24 cellular contexts compared by ENCODE assay signal in the genomic region with DNA sequence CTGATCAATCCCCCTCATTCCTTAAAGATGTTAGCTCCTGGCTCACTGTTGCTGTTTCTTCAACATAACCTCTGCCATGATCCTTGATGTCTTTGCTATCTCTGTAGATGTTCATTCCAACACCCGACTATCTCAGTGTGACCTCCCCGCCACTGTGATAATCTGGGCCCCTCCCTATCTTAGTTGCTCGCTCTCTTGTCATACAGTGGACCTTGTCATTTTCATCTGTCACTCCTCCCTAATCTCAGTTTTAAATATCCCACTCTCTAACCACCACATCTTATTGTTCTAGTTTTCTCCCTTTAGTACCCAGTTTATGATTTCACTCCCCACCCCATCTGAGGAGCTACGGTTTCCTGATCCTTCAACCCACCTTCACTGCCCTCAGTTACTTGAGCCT.
A peak's percentile ranks its signal among the peaks of the same experiment; 100 is the strongest.
DNase-seq lines count a peak whose midpoint lies in the region; ATAC-seq, FAIRE-seq and TF ChIP-seq lines count a peak whose summit lies in the region.
"Had no signal": no experiment of that assay in that cellular context is flagged by ENCODE, and none has a peak within 500 bp of the region (broad histone marks: within the 10 kb centered on the region; RNA-seq: fewer than 3 reads in every experiment).

No MANE protein-coding gene starts in this region.

- no peaks in the 10 kb centered on the region for H4K20me1 ChIP-seq in K562 (replicated peaks; ENCODE audit: control insufficient read depth, insufficient read depth, low read length)
- no peaks in the 10 kb centered on the region for H4K20me1 ChIP-seq in osteoblast (ENCODE audit: insufficient read depth, low read length)
- H4K20me1 ChIP-seq: BLaER1 treated with 17β-estradiol and CSF1 and Interleukin-3, amounts not matched to agents 10 nM and 100 nM had no signal

- no peaks in the 10 kb centered on the region for H3K79me2 ChIP-seq in K562 (ENCODE audit: control insufficient read depth, insufficient read depth, low read length)
- no peaks in the 10 kb centered on the region for H3K79me2 ChIP-seq in osteoblast (ENCODE audit: insufficient read depth, low read length)

- FAIRE-seq in K562 (lab: Jason Lieb, UNC) = peak; percentile 23
- FAIRE-seq: A549, D721Med, GM12878 had no signal

- H3K4me2 ChIP-seq in K562 (ENCODE audit: insufficient read depth, low read length) (0 out of 2 replicates have a peak overlapping the region, but pooled peaks have one; percentile 10), osteoblast (ENCODE audit: insufficient read depth, low read length) (peak overlapping the region; percentile 7)
- H3K4me2 ChIP-seq: A549; BLaER1 treated with 17β-estradiol and CSF1 and Interleukin-3, amounts not matched to agents 10 nM and 100 nM; GM23338 had no signal

- no peak for TF ChIP-seq RAD21 in K562 (CRISPR knock-in tag; conservative IDR thresholded peaks at IDR 0.05 in 1 of 2, IDR thresholded peaks at IDR 0.05 in 1 of 2)

- in situ Hi-C loops in K562 (cut with MboI) = no loop called here

- H3K27me3 ChIP-seq in heart right ventricle (no peaks in the 10 kb centered on the region), SJSA1 (replicated peaks) (no peaks in the 10 kb centered on the region), K562 (ENCODE audit: control insufficient read depth in 2 of 2, insufficient read depth in 2 of 2, low read length in 2 of 2) (no peaks in the 10 kb centered on the region), osteoblast (ENCODE audit: insufficient read depth, low read length) (no peaks in the 10 kb centered on the region)
- H3K27me3 ChIP-seq: BE2C; BLaER1 treated with 17β-estradiol and CSF1 and Interleukin-3, amounts not matched to agents 10 nM and 100 nM had no signal

- peaks cover 0 to 3% (median 0%) of the 10 kb centered on the region in 9 donors for H3K36me3 ChIP-seq in heart right ventricle
- no peaks in the 10 kb centered on the region for H3K36me3 ChIP-seq in SJSA1
- no peaks in the 10 kb centered on the region for H3K36me3 ChIP-seq in K562 (ENCODE audit: control insufficient read depth, insufficient read depth, low read length)
- H3K36me3 ChIP-seq in osteoblast (ENCODE audit: insufficient read depth, low read length) = no peaks in the 10 kb centered on the region
- H3K36me3 ChIP-seq: BE2C; BLaER1 treated with 17β-estradiol and CSF1 and Interleukin-3, amounts not matched to agents 10 nM and 100 nM had no signal

- ATAC-seq in left cardiac atrium (peak; percentile 31 to 67), heart right ventricle (no peak), K562 (peak; percentile 63), HG02588 (IDR thresholded peaks at IDR 0.05; ENCODE audit: unreplicated experiment) (no peak), GM21367 (IDR thresholded peaks at IDR 0.05; ENCODE audit: unreplicated experiment) (no peak)
- ATAC-seq: A549, GM23338, HCT116 had no signal

- no peak for TF ChIP-seq CTCF in heart right ventricle (IDR thresholded peaks at IDR 0.05)
- no peak for TF ChIP-seq CTCF in K562 (IDR thresholded peaks at IDR 0.05 in 2 of 3, conservative IDR thresholded peaks at IDR 0.05 in 1 of 3; ENCODE audit: insufficient read depth in 2 of 3, low read depth in 1 of 3, low read length in 3 of 3)
- TF ChIP-seq CTCF in osteoblast (IDR thresholded peaks at IDR 0.05; ENCODE audit: extremely low read depth, low read depth, low read length) = no peak

- no peak overlapping the region for H3K9ac ChIP-seq in K562 (ENCODE audit: insufficient read depth in 1 of 2, low read depth in 2 of 2, low read length in 2 of 2)
- H3K9ac ChIP-seq: BLaER1 treated with 17β-estradiol and CSF1 and Interleukin-3, amounts not matched to agents 10 nM and 100 nM had no signal

- H3K9me3 ChIP-seq in heart right ventricle (no peaks in the 10 kb centered on the region), SJSA1 (replicated peaks) (no peaks in the 10 kb centered on the region), K562 (replicated peaks; ENCODE audit: control insufficient read depth, insufficient read depth, low read depth, low read length) (no peaks in the 10 kb centered on the region), osteoblast (ENCODE audit: low read depth, low read length) (no peaks in the 10 kb centered on the region)
- H3K9me3 ChIP-seq: A549; BE2C; BLaER1 treated with 17β-estradiol and CSF1 and Interleukin-3, amounts not matched to agents 10 nM and 100 nM had no signal

- CTCF ChIA-PET in K562 (lab: Yijun Ruan, JAX; ENCODE audit: low intra/inter-chr PET ratio) = no interaction called here

- BruUV-seq in K562 (replicated peaks; lab: Mats Ljungman, UMichigan) = no TSS peak

- H3K27ac ChIP-seq in heart right ventricle (no peak overlapping the region), SJSA1 (peak overlapping the region; percentile 80), K562 (ENCODE audit: extremely low read depth, low read depth, low read length) (no peak overlapping the region), osteoblast (ENCODE audit: low read depth, low read length) (no peak overlapping the region)
- H3K27ac ChIP-seq: A549; BLaER1 treated with 17β-estradiol and CSF1 and Interleukin-3, amounts not matched to agents 10 nM and 100 nM had no signal

- 0 out of 2 replicates have a peak overlapping the region, but pooled peaks have one; percentile 10 for H2AFZ ChIP-seq in K562 (ENCODE audit: low read depth, low read length)
- no peak overlapping the region for H2AFZ ChIP-seq in osteoblast (ENCODE audit: low read length)
- H2AFZ ChIP-seq: GM23338 had no signal

- intact Hi-C loops in left cardiac atrium (cut with DNase I) (no loop called here), heart right ventricle (cut with DNase I) (no loop called here), K562 (cut with micrococcal nuclease) (no loop called here)

- H3K4me1 ChIP-seq in heart right ventricle = peaks cover 0 to 8% (median 0%) of the 10 kb centered on the region in 9 donors
- peaks cover 26% of the 10 kb centered on the region for H3K4me1 ChIP-seq in SJSA1 (replicated peaks)
- H3K4me1 ChIP-seq in K562 (replicated peaks in 1 of 2; ENCODE audit: control insufficient read depth in 2 of 2, insufficient read depth in 2 of 2, low read length in 2 of 2) = peaks cover 4 to 10% of the 10 kb centered on the region in 2 experiments; a peak in 2 of 5 replicates
- peaks cover 16% of the 10 kb centered on the region for H3K4me1 ChIP-seq in osteoblast (ENCODE audit: insufficient read depth, low read length)
- H3K4me1 ChIP-seq: A549; BE2C; BLaER1 treated with 17β-estradiol and CSF1 and Interleukin-3, amounts not matched to agents 10 nM and 100 nM had no signal

- H3K4me3 ChIP-seq in heart right ventricle = no peak overlapping the region
- H3K4me3 ChIP-seq in SJSA1 = no peak overlapping the region
- H3K4me3 ChIP-seq in K562 = no peak overlapping the region
- no peak overlapping the region for H3K4me3 ChIP-seq in osteoblast (ENCODE audit: insufficient read depth, low read length)
- H3K4me3 ChIP-seq: A549; BLaER1 treated with 17β-estradiol and CSF1 and Interleukin-3, amounts not matched to agents 10 nM and 100 nM; GM12878; GM23338 had no signal

- no peak for TF ChIP-seq POLR2A in K562 (conservative IDR thresholded peaks at IDR 0.05)

- DNase-seq in left cardiac atrium (no peak), heart right ventricle (no peak), SJSA1 (ENCODE audit: low read depth in 1 of 2, low spot score in 2 of 2) (no peak), K562 (ENCODE audit: extremely low read depth in 1 of 4, low spot score in 3 of 4) (no peak), osteoblast (ENCODE audit: insufficient read length, low spot score, missing footprints) (no peak), GM19238 (ENCODE audit: insufficient read length, low spot score) (no peak)
- DNase-seq: 8988T; ACHN; AML-193; BE2C; CD4-positive, alpha-beta T cell; CD8-positive, alpha-beta memory T cell; DMS 273 treated with DMSO at 0.1 percent for 48 hours; DMS79; GDM1; H9 had no signal

- POLR2A ChIA-PET in K562 (lab: Yijun Ruan, JAX) = interaction anchor here (0.6 to 1.3 kb wide), 3 partner anchors 9 to 55 kb away, joined by 3 to 4 read pairs (median 3); no protein-coding TSS in a partner anchor

- no peaks in the 10 kb centered on the region for H3K9me1 ChIP-seq in K562 (ENCODE audit: control insufficient read depth, insufficient read depth, low read length)

- TF ChIP-seq EP300 in K562 (IDR thresholded peaks at IDR 0.05; ENCODE audit: low read length) = no peak

- 59 to 70% methylated on average over 4 of the region's 4 CpGs for WGBS in heart right ventricle, 2 donors
- 8% methylated on average over 4 of the region's 4 CpGs for WGBS in K562 (ENCODE audit: insufficient coverage, low coverage, missing lambda C conversion rate)

TF ChIP-seq in K562, 482 proteins besides CTCF, POLR2A, EP300 and RAD21 (continues in another document):
- TF ChIP-seq MEIS2 (IDR thresholded peaks at IDR 0.05; ENCODE audit: partially characterized antibody) (peak; percentile 13), MAFF (IDR thresholded peaks at IDR 0.05; ENCODE audit: low read length) (no peak), NCOA6 (IDR thresholded peaks at IDR 0.05) (no peak), ZSCAN29 (IDR thresholded peaks at IDR 0.05) (no peak), TCF15 (CRISPR knock-in tag; IDR thresholded peaks at IDR 0.05) (no peak), DMBX1 (CRISPR knock-in tag; IDR thresholded peaks at IDR 0.05; ENCODE audit: borderline replicate concordance) (no peak), SP1 (CRISPR knock-in tag; IDR thresholded peaks at IDR 0.05) (no peak), ETV1 (tag; conservative IDR thresholded peaks at IDR 0.05; ENCODE audit: low read depth) (no peak), RCOR1 (IDR thresholded peaks at IDR 0.05; ENCODE audit: borderline replicate concordance in 1 of 2, low read depth in 2 of 2, low read length in 2 of 2) (peak in 1 of 2 experiments; percentile 26; a peak in 1 of 4 replicates)

Comparison
In these comparisons a context has a peak if more than half of its experiments do, and no peak if none do; other contexts are left out.
1. ATAC-seq: peak in left cardiac atrium (2 of 2) and K562 (single experiment); none in heart right ventricle (0 of 8), HG02588 (single experiment) and GM21367 (single experiment).